In the genomic region with DNA sequence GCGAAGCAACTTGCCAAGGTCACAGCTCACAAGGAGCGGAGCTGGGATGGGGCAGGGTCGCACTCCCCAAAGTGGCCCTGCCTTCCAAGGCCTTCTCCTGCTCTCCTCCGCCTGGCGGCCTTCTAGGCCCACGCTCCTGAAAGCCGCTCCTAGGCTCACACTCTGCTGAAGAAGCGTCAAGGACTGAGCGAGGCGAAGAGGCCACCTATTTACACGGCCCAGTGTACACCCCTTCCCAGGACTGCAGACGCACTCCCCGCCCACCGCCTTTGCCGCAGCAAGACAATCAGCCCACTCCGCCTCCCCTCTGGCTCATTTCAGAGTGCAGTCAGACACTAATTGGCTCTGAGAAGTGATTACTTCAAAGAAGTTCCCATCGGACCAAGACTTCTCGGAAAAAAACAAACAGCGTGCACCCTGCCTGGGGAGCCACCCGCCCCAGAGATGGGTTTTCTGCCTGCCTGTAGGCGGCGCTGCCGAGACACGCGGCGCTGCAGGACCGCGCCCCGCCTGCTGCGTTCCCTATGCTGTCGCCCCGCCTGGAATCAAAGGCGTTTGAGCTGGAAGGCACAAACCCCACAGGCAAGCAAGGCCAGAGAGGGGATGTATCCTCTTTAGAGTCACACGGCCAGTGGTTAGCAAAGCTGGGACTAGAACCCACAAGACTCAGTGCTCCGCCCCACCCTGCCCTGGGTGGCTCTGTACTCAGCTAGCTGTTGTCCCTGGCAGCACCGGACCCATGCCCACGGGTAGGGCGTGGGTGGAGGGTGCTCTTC, we compare ENCODE assay signal across 1 cellular context.
A peak's percentile ranks its signal among the peaks of the same experiment; 100 is the strongest.
TF ChIP-seq lines count a peak whose summit lies in the region.

No MANE protein-coding gene starts in this region.

TF ChIP-seq in H1, 55 proteins besides CTCF, POLR2A, EP300 and RAD21 (continued from another document):
- TF ChIP-seq EGR1 (IDR thresholded peaks at IDR 0.05; ENCODE audit: borderline replicate concordance, low read depth, low read length) (no peak), KDM1A (IDR thresholded peaks at IDR 0.05; ENCODE audit: borderline replicate concordance, low read length) (peak; percentile 46; the same call in 1 of the 2 replicates), RBBP5 (IDR thresholded peaks at IDR 0.05; ENCODE audit: borderline replicate concordance, low read depth, low read length) (no peak)
